Comparison of ENCODE assay signal across 8 cellular contexts in genomic region chr14:50560929-50561280, GRCh38. TPM values are rescaled to one million over a fixed set of nuclear protein-coding genes. Genes with fewer than 3 reads are reported as not detected.
DNase-seq lines count a peak whose midpoint lies in the region; ATAC-seq and TF ChIP-seq lines count a peak whose summit lies in the region.

No MANE protein-coding gene starts in this region.

- peaks cover 11 to 16% of the 10 kb centered on the region in 2 experiments for H3K4me1 Mint-ChIP-seq in H9

- H3K36me3 Mint-ChIP-seq in H9 (ENCODE audit: insufficient read depth in 1 of 3, low read depth in 3 of 3): no peaks in the 10 kb centered on the region

- no peaks in the 10 kb centered on the region for H3K79me2 ChIP-seq in H9 (ENCODE audit: insufficient read depth, low read length)

- peak overlapping the region; percentile 95 for H4K8ac ChIP-seq in H9 (replicated peaks; ENCODE audit: insufficient read length, low read depth, low read length)

- no peak overlapping the region for H2AK5ac ChIP-seq in H9 (ENCODE audit: insufficient read length, low read length)

- H3K14ac ChIP-seq in H9 (ENCODE audit: insufficient read depth, low read length): peak overlapping the region; percentile 84

- peak overlapping the region; percentile 71 for H2AFZ ChIP-seq in H9 (ENCODE audit: low read length)

- H4K20me1 ChIP-seq in H9 (ENCODE audit: control insufficient read depth, insufficient read depth, insufficient read length): no peaks in the 10 kb centered on the region

- peaks cover 12% of the 10 kb centered on the region for H3K23me2 ChIP-seq in H9 (ENCODE audit: insufficient read length, low read depth, low read length, poor library complexity, severe bottlenecking)

- TF ChIP-seq CTCF in H9 (conservative IDR thresholded peaks at IDR 0.05): no peak

- no peak overlapping the region; the same call in 1 of the 2 replicates for H3K4ac ChIP-seq in H9 (ENCODE audit: low read depth, low read length)

- H3K27me3 Mint-ChIP-seq in H9 (ENCODE audit: low read depth): peaks cover 52% of the 10 kb centered on the region

- DNase-seq in AG08395 (ENCODE audit: low spot score) (peak; percentile 22), H9 (peak; percentile 36), NCI-H524 (lab: John Stamatoyannopoulos, UW) (peak; percentile 66 to 84), epithelial cell of prostate (ENCODE audit: low read depth, low spot score) (no peak), middle frontal gyrus (ENCODE audit: extremely low spot score, low spot score) (peak; percentile 77)
- peak; percentile 74 for DNase-seq in activated CD8-positive, alpha-beta memory T cell treated with anti-CD3 and anti-CD28 coated beads, Interleukin-2, amount 50 U/mL, for 4 hours
- DNase-seq in stimulated activated CD8-positive, alpha-beta memory T cell treated with anti-CD3 and anti-CD28 coated beads, Interleukin-15, amount 100 ng/mL, for 48 hours (ENCODE audit: low read depth in 2 of 2): peak; percentile 48 to 56

- peak overlapping the region; percentile 95 for H3K4me2 ChIP-seq in H9 (ENCODE audit: insufficient read depth, insufficient read length, low read length)

- H2BK20ac ChIP-seq in H9 (ENCODE audit: low read depth, low read length, poor library complexity, severe bottlenecking): no peak overlapping the region

- H3K56ac ChIP-seq in H9 (ENCODE audit: insufficient read length, low read depth, low read length): no peak overlapping the region

- no peak overlapping the region for H3K23ac ChIP-seq in H9 (ENCODE audit: insufficient read length, low read depth, low read length)

- peak overlapping the region; percentile 71 for H3K18ac ChIP-seq in H9 (ENCODE audit: insufficient read length, low read depth, low read length)

- H3K27ac Mint-ChIP-seq in H9: 0 out of 7 replicates have a peak overlapping the region, but pooled peaks of 1 of the 3 experiments have one; percentile 83

- H2BK5ac ChIP-seq in H9 (ENCODE audit: insufficient read length, low read length): no peak overlapping the region

- H3T11ph ChIP-seq in H9 (ENCODE audit: low read length): no peak overlapping the region

- H2BK120ac ChIP-seq in H9 (ENCODE audit: low read depth, low read length, poor library complexity, severe bottlenecking): no peak overlapping the region

- H3K9ac ChIP-seq in H9 (ENCODE audit: extremely low read depth, insufficient read length, low read length): peak overlapping the region; percentile 81

- H3K27me3 ChIP-seq in H9 (ENCODE audit: insufficient read depth, low read length): peaks cover 4% of the 10 kb centered on the region; the same call in 1 of the 2 replicates

- H3K4me3 Mint-ChIP-seq in H9: peak overlapping the region; percentile 80 to 88

- H4K91ac ChIP-seq in H9 (ENCODE audit: insufficient read length, low read depth, low read length): no peak overlapping the region

- WGBS in H9 (ENCODE audit: extremely low coverage, insufficient read length, low lambda C conversion rate): no CpG with 5 or more reads among the region's 21 CpGs

- ATAC-seq in GM19455 (IDR thresholded peaks at IDR 0.05; ENCODE audit: unreplicated experiment): no peak

- H3K9me3 ChIP-seq in H9 (ENCODE audit: control insufficient read depth, low read depth, low read length): no peaks in the 10 kb centered on the region

- H3K4me1 ChIP-seq in H9 (ENCODE audit: insufficient read depth, low read length): no peaks in the 10 kb centered on the region

- H3K9me3 Mint-ChIP-seq in H9: peaks cover 0 to 2% of the 10 kb centered on the region in 2 experiments; a peak in 1 of 5 replicates

- H3K27ac ChIP-seq in H9 (ENCODE audit: insufficient read length, low read depth, low read length): no peak overlapping the region
- peak overlapping the region; percentile 67 for H3K27ac ChIP-seq in epithelial cell of prostate

- no peaks in the 10 kb centered on the region for H3K79me1 ChIP-seq in H9 (ENCODE audit: insufficient read depth, low read depth, low read length, poor library complexity, severe bottlenecking)

- peak overlapping the region; percentile 34 for H4K5ac ChIP-seq in H9 (ENCODE audit: insufficient read length, low read depth, low read length)

- H2BK12ac ChIP-seq in H9 (ENCODE audit: insufficient read length, low read depth, low read length): no peak overlapping the region

- no peak overlapping the region for H2BK15ac ChIP-seq in H9 (ENCODE audit: low read depth, low read length)

RNA-seq across cellular contexts. Expression of gene ATL1, which starts 1.0 kb away (rescaled TPM):
- 3.0 and 3.2 TPM in 2 replicates for total RNA-seq in H9 (2021)

RNA-seq across cellular contexts. Expression of gene MAP4K5, which starts 28.5 kb away (rescaled TPM):
- total RNA-seq in H9 (2021): 42.7 and 43.9 TPM in 2 replicates
